ENCODE assay signal across 9 cellular contexts in the genomic region with DNA sequence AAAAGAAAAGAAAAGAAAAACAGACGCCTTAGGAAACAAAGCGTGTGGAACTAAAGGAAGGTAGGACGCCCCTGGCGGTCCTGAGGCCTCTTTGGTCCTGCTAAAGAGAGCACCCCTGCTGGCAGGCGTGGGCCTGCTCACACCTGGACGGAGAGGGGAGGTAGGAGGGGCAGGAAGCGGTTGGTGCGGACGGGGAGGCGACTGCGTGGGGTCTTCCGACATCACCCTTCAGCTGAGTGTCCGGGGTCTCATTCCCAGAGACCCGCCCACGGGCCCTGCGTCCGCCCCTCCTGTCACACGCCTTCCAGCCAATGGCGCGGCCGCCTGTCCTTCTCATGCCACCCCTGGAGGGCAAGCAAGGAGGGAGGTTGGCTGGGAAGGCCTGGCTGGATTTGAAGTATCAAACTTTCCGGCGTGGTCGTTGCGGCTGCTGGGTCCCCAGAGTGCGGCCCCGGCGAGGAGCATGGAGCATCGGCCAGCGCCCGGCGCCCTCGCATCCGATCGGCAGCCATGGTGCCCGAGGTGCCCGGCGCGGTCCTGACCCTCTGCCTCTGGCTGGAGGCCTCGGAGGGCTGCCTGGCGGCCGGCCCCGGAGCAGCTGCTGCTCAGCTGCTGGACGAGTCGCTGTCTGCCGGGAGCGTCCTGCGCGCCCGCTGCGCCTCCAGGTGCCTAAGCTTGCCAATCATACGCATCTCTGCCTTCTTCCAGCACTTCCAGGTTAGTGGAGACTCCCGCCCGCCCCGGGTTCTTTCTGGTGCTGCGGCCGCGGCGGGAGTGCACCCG. TPM values are rescaled to one million over a fixed set of nuclear protein-coding genes. Genes with fewer than 3 reads are reported as not detected.
DNase-seq lines count a peak whose midpoint lies in the region; ATAC-seq and TF ChIP-seq lines count a peak whose summit lies in the region.
"Had no signal": no experiment of that assay in that cellular context is flagged by ENCODE, and none has a peak within 500 bp of the region (broad histone marks: within the 10 kb centered on the region; RNA-seq: fewer than 3 reads in every experiment).

No MANE protein-coding gene starts in this region.

- intact Hi-C loops in heart left ventricle (cut with DNase I): no loop called here
- intact Hi-C loops in transverse colon (cut with DNase I; ENCODE audit: low total_unique reads): no loop called here

- TF ChIP-seq CTCF in heart left ventricle (IDR thresholded peaks at IDR 0.05) (peak in 3 of 12 donors; percentile 7 to 17 (median 8)), transverse colon (IDR thresholded peaks at IDR 0.05) (peak in 3 of 5 experiments; percentile 18 to 50 (median 23))

- 2% methylated on average over 59 to 60 of the region's 60 CpGs; no CpG with 5 or more reads in 2 of the 4 donors for WGBS in heart left ventricle, 4 donors
- whole genome bisulfite sequencing in transverse colon (ENCODE audit: low coverage in 1 of 2), 2 donors: no CpG with 5 or more reads among the region's 60 CpGs

- H3K4me3 ChIP-seq in heart left ventricle (peak overlapping the region in 7 of 12 donors; percentile 34 to 57 (median 50)), transverse colon (peak overlapping the region in 2 of 4 donors; percentile 39 to 54)

- no peak for DNase-seq in activated T-cell treated with anti-CD3 and anti-CD28 coated beads, Interleukin-2, amount 50 U/mL, for 4 hours
- DNase-seq in activated T-cell treated with anti-CD3 and anti-CD28 coated beads for 4 hours: no peak
- peak in 4 of 5 experiments; percentile 11 to 78 (median 28) for DNase-seq in T-helper 2 cell
- peak in 2 of 5 donors; percentile 6 to 60 for DNase-seq in heart left ventricle
- DNase-seq in transverse colon: no peak
- DNase-seq in NCI-H446 treated with DMSO at 0.1 percent for 48 hours (lab: John Stamatoyannopoulos, UW): no peak
- DNase-seq in pons (ENCODE audit: low spot score): no peak
- no peak for DNase-seq in dedifferentiated amniotic fluid mesenchymal stem cell (ENCODE audit: extremely low spot score)
- DNase-seq: central memory CD4-positive, alpha-beta T cell had no signal

- peak in 1 of 2 donors; percentile 61 for ATAC-seq in activated T-cell treated with anti-CD3 and anti-CD28 coated beads, Interleukin-2, amount 50 U/mL, for 4 hours
- no peak for ATAC-seq in heart left ventricle

- H3K27ac ChIP-seq in heart left ventricle: no peak overlapping the region
- H3K27ac ChIP-seq in transverse colon: peak overlapping the region in 2 of 4 donors; percentile 47

- H3K27me3 Mint-ChIP-seq in activated T-cell treated with anti-CD3 and anti-CD28 coated beads, Interleukin-2, amount 50 U/mL, for 4 hours (ENCODE audit: low read depth): no peaks in the 10 kb centered on the region

- no peaks in the 10 kb centered on the region for H3K9me3 Mint-ChIP-seq in activated T-cell treated with anti-CD3 and anti-CD28 coated beads, Interleukin-2, amount 50 U/mL, for 4 hours

- H3K27me3 ChIP-seq in heart left ventricle (no peaks in the 10 kb centered on the region), transverse colon (no peaks in the 10 kb centered on the region)

- H3K36me3 Mint-ChIP-seq in activated T-cell treated with anti-CD3 and anti-CD28 coated beads, Interleukin-2, amount 50 U/mL, for 4 hours (ENCODE audit: insufficient read depth): no peaks in the 10 kb centered on the region

- H3K4me3 Mint-ChIP-seq in activated T-cell treated with anti-CD3 and anti-CD28 coated beads, Interleukin-2, amount 50 U/mL, for 4 hours: peak overlapping the region; percentile 83

- H3K4me1 Mint-ChIP-seq in activated T-cell treated with anti-CD3 and anti-CD28 coated beads, Interleukin-2, amount 50 U/mL, for 4 hours (ENCODE audit: low read depth): peaks cover 13% of the 10 kb centered on the region

- no peak for TF ChIP-seq EP300 in transverse colon (IDR thresholded peaks at IDR 0.05; ENCODE audit: low read depth)

- H3K4me1 ChIP-seq in heart left ventricle (no peaks in the 10 kb centered on the region), transverse colon (peaks cover 0 to 3% (median 0%) of the 10 kb centered on the region in 4 donors)

- no peaks in the 10 kb centered on the region for H3K9me3 ChIP-seq in heart left ventricle
- no peaks in the 10 kb centered on the region for H3K9me3 ChIP-seq in transverse colon

- H3K36me3 ChIP-seq in heart left ventricle: no peaks in the 10 kb centered on the region
- no peaks in the 10 kb centered on the region for H3K36me3 ChIP-seq in transverse colon

- no peak for TF ChIP-seq POLR2A in heart left ventricle (IDR thresholded peaks at IDR 0.05)
- TF ChIP-seq POLR2A in transverse colon (IDR thresholded peaks at IDR 0.05): no peak

- in situ Hi-C loops in transverse colon (cut with MboI; ENCODE audit: low pct_ligation_motif_present in 1 of 4, low pct_unique_long_range_greater_than_20kb in 1 of 4, low sequenced_read_pairs in 3 of 4): no loop called here

RNA-seq across cellular contexts. Expression of a gene that starts 47.8 kb away (rescaled TPM):
- total RNA-seq in activated T-cell treated with anti-CD3 and anti-CD28 coated beads, Interleukin-2, amount 50 U/mL, for 4 hours: 1 to 10 TPM in 2 of 3 donors, not detected in 1; 1.0 to 1.3 TPM
- total RNA-seq in heart left ventricle (1 to 10 TPM in 2 of 9 donors, under 1 TPM in 2, not detected in 5; 0.93 to 2.2 (median 1.1) TPM), transverse colon (1 to 10 TPM in 2 of 4 donors, not detected in 2; 7.6 to 9.0 TPM)
- under 1 TPM; 0.53 to 0.65 TPM for polyA plus RNA-seq in heart left ventricle

Comparison
In these comparisons a context has a peak if more than half of its experiments do, and no peak if none do; other contexts are left out.
1. DNase-seq: peak in T-helper 2 cell (4 of 5); none in activated T-cell treated with anti-CD3 and anti-CD28 coated beads, Interleukin-2, amount 50 U/mL, for 4 hours (single experiment), activated T-cell treated with anti-CD3 and anti-CD28 coated beads for 4 hours (single experiment), transverse colon (single experiment), NCI-H446 treated with DMSO at 0.1 percent for 48 hours (single experiment), pons (single experiment) and dedifferentiated amniotic fluid mesenchymal stem cell (single experiment).